In the genomic region with DNA sequence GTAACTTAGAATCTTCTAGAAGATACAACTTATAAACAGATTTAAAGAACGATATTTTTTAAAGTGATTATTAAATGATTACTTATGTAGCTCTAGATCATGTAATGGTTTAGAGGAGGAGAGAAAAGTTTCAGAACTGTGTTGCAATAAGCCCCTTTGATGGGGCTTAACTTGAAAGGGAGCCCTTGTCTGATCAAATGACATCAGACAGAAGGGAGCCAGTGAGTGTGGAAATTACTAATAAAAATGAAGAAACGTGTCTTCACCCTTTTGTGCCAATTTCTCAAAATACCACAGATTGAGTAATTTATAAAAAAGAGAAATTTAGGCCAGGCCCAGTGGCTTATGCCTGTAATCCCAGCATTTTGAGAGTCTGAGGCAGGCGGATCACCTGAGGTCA, we compare ENCODE assay signal across 18 cellular contexts.
DNase-seq lines count a peak whose midpoint lies in the region; ATAC-seq, FAIRE-seq and TF ChIP-seq lines count a peak whose summit lies in the region.
"Had no signal": no experiment of that assay in that cellular context is flagged by ENCODE, and none has a peak within 500 bp of the region (broad histone marks: within the 10 kb centered on the region; RNA-seq: fewer than 3 reads in every experiment).

No MANE protein-coding gene starts in this region.

- no peaks in the 10 kb centered on the region for H3K4me1 ChIP-seq in HepG2 (ENCODE audit: insufficient read depth, low read length)
- no peaks in the 10 kb centered on the region for H3K4me1 ChIP-seq in right lobe of liver
- peaks cover 33% of the 10 kb centered on the region for H3K4me1 ChIP-seq in RWPE2 (ENCODE audit: insufficient read depth, poor library complexity, severe bottlenecking)

- H2AFZ ChIP-seq in HepG2 (ENCODE audit: low read length) = no peak overlapping the region

- H3K79me2 ChIP-seq in HepG2 (ENCODE audit: insufficient read depth, low read length) = no peaks in the 10 kb centered on the region

- TF ChIP-seq RAD21 in HepG2 (CRISPR knock-in tag; IDR thresholded peaks at IDR 0.05) = no peak

- no peak overlapping the region for H3K9ac ChIP-seq in HepG2 (ENCODE audit: insufficient read depth, low read depth, low read length)
- H3K9ac ChIP-seq: SK-N-SH had no signal

- no peaks in the 10 kb centered on the region for H4K20me1 ChIP-seq in HepG2 (ENCODE audit: insufficient read depth, low read length)

- TF ChIP-seq EP300 in HepG2 (IDR thresholded peaks at IDR 0.05; ENCODE audit: low read depth in 2 of 2, low read length in 2 of 2) (no peak), HepG2 (CRISPR knock-in tag; IDR thresholded peaks at IDR 0.05; ENCODE audit: borderline replicate concordance) (no peak)

- CTCF ChIA-PET in HepG2 (lab: Yijun Ruan, JAX; ENCODE audit: low intra/inter-chr PET ratio, low total read pairs) = no interaction called here

- TF ChIP-seq POLR2A in HepG2 (IDR thresholded peaks at IDR 0.05; ENCODE audit: insufficient read depth in 1 of 2, low read depth in 2 of 2, low read length in 2 of 2) = no peak
- no peak for TF ChIP-seq POLR2A in right lobe of liver (IDR thresholded peaks at IDR 0.05)

- no peak overlapping the region for H3K4me2 ChIP-seq in HepG2 (ENCODE audit: low read depth, low read length)
- H3K4me2 ChIP-seq: SK-N-SH had no signal

- TF ChIP-seq CTCF in HepG2 (CRISPR knock-in tag; IDR thresholded peaks at IDR 0.05) (no peak), right lobe of liver (IDR thresholded peaks at IDR 0.05) (no peak), RWPE2 (IDR thresholded peaks at IDR 0.05; ENCODE audit: poor library complexity, severe bottlenecking) (no peak), fibroblast of mammary gland (conservative IDR thresholded peaks at IDR 0.05; ENCODE audit: control insufficient read depth, insufficient read depth, low read depth, low read length) (no peak)

- intact Hi-C loops in HepG2 (cut with micrococcal nuclease; ENCODE audit: unreplicated experiment) (no loop called here), right lobe of liver (cut with DNase I) (no loop called here)

- 74% methylated on average over 3 of the region's 3 CpGs for WGBS in HepG2 (ENCODE audit: low lambda C conversion rate)
- 66% methylated on average over 2 of the region's 3 CpGs for WGBS in right lobe of liver (ENCODE audit: insufficient coverage, low coverage, low lambda C conversion rate, missing lambda C conversion rate)

- BruUV-seq in HepG2 (replicated peaks; lab: Mats Ljungman, UMichigan) = no TSS peak

- H3K27ac ChIP-seq in HepG2 (ENCODE audit: extremely low read length, insufficient read depth, low read length) (no peak overlapping the region), right lobe of liver (no peak overlapping the region), RWPE2 (ENCODE audit: poor library complexity, severe bottlenecking) (peak overlapping the region; percentile 67), caudate nucleus (ENCODE audit: low read depth, low read length) (no peak overlapping the region)

- no peak for ATAC-seq in HepG2
- no peak for ATAC-seq in right lobe of liver
- no peak for ATAC-seq in RWPE2 (ENCODE audit: low read depth)
- no peak for ATAC-seq in HG03045 (IDR thresholded peaks at IDR 0.05; ENCODE audit: unreplicated experiment)
- no peak for ATAC-seq in GM21526 (IDR thresholded peaks at IDR 0.05; ENCODE audit: low FRiP score, unreplicated experiment)
- ATAC-seq: CD8-positive, alpha-beta T cell had no signal

- peak; percentile 10 for DNase-seq in HepG2 (ENCODE audit: low spot score)
- no peak for DNase-seq in right lobe of liver
- no peak for DNase-seq in RWPE2 (ENCODE audit: low spot score)
- DNase-seq in fibroblast of mammary gland (ENCODE audit: low read depth) = peak; percentile 31
- no peak for DNase-seq in caudate nucleus (lab: John Stamatoyannopoulos, UW)
- DNase-seq in NCI-H1436 (lab: John Stamatoyannopoulos, UW) = no peak
- DNase-seq: CD8-positive, alpha-beta T cell; GDM1; KG1; MM.1S; NCI-H1436 treated with DMSO at 0.1 percent for 48 hours; NCI-H226; NCI-H526 treated with DMSO at 0.1 percent for 48 hours; SK-N-SH had no signal

- no peaks in the 10 kb centered on the region for H3K36me3 ChIP-seq in HepG2 (replicated peaks in 1 of 2; ENCODE audit: control insufficient read depth in 1 of 2, insufficient read depth in 2 of 2, low read length in 2 of 2)
- no peaks in the 10 kb centered on the region for H3K36me3 ChIP-seq in right lobe of liver
- H3K36me3 ChIP-seq in RWPE2 (ENCODE audit: low read depth) = no peaks in the 10 kb centered on the region

- POLR2A ChIA-PET in HepG2 (lab: Yijun Ruan, JAX) = no interaction called here

- in situ Hi-C loops in HepG2 (cut with HindIII; ENCODE audit: extremely low pct_ligation_motif_present, low pct_unique_long_range_greater_than_20kb) = no loop called here

- H3K27me3 ChIP-seq in HepG2 (ENCODE audit: control insufficient read depth in 1 of 2, insufficient read depth in 2 of 2, low read length in 2 of 2) = no peaks in the 10 kb centered on the region
- no peaks in the 10 kb centered on the region for H3K27me3 ChIP-seq in right lobe of liver
- peaks cover 4% of the 10 kb centered on the region for H3K27me3 ChIP-seq in RWPE2 (ENCODE audit: insufficient read depth, poor library complexity, severe bottlenecking)

- H3K4me3 ChIP-seq in HepG2 (replicated peaks in 1 of 3; ENCODE audit: insufficient read depth in 1 of 3, low read depth in 2 of 3, low read length in 3 of 3) = no peak overlapping the region
- no peak overlapping the region for H3K4me3 ChIP-seq in right lobe of liver
- H3K4me3 ChIP-seq in RWPE2 (ENCODE audit: severe bottlenecking) = no peak overlapping the region
- H3K4me3 ChIP-seq in fibroblast of mammary gland (ENCODE audit: control insufficient read depth, low read depth, low read length) = no peak overlapping the region

- FAIRE-seq in HepG2 (lab: Jason Lieb, UNC) = no peak
- FAIRE-seq: A204.1, HTR-8/SVneo had no signal

- H3K9me3 ChIP-seq in HepG2 (ENCODE audit: low read length) (no peaks in the 10 kb centered on the region), right lobe of liver (no peaks in the 10 kb centered on the region), RWPE2 (ENCODE audit: severe bottlenecking) (no peaks in the 10 kb centered on the region)
- H3K9me3 ChIP-seq: SK-N-SH had no signal

TF ChIP-seq in HepG2, 621 proteins besides CTCF, POLR2A, EP300 and RAD21:
- TF ChIP-seq, protein P1, sequence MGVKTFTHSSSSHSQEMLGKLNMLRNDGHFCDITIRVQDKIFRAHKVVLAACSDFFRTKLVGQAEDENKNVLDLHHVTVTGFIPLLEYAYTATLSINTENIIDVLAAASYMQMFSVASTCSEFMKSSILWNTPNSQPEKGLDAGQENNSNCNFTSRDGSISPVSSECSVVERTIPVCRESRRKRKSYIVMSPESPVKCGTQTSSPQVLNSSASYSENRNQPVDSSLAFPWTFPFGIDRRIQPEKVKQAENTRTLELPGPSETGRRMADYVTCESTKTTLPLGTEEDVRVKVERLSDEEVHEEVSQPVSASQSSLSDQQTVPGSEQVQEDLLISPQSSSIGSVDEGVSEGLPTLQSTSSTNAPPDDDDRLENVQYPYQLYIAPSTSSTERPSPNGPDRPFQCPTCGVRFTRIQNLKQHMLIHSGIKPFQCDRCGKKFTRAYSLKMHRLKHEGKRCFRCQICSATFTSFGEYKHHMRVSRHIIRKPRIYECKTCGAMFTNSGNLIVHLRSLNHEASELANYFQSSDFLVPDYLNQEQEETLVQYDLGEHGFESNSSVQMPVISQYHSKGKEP (CRISPR knock-in tag; IDR thresholded peaks at IDR 0.05) = no peak
- TF ChIP-seq ZNF264 (CRISPR knock-in tag; IDR thresholded peaks at IDR 0.05) (no peak), ZNF577 (CRISPR knock-in tag; IDR thresholded peaks at IDR 0.05; ENCODE audit: borderline replicate concordance, low read depth) (no peak), ZNF382 (CRISPR knock-in tag; IDR thresholded peaks at IDR 0.05; ENCODE audit: borderline replicate concordance) (no peak), ZNF563 (CRISPR knock-in tag; IDR thresholded peaks at IDR 0.05) (no peak), CEBPB (IDR thresholded peaks at IDR 0.05; ENCODE audit: borderline replicate concordance, low read depth, low read length) (peak; percentile 1; the same call in 1 of the 2 replicates)
- TF ChIP-seq, protein P2, sequence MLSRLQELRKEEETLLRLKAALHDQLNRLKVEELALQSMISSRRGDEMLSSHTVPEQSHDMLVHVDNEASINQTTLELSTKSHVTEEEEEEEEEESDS (CRISPR knock-in tag; IDR thresholded peaks at IDR 0.05; ENCODE audit: borderline replicate concordance) = no peak

Comparison
In these comparisons a context has a peak if more than half of its experiments do, and no peak if none do; other contexts are left out.
1. DNase-seq: peak in HepG2 (single experiment) and fibroblast of mammary gland (single experiment); none in right lobe of liver (0 of 3), RWPE2 (single experiment), caudate nucleus (0 of 61) and NCI-H1436 (single experiment).